In the genomic region with DNA sequence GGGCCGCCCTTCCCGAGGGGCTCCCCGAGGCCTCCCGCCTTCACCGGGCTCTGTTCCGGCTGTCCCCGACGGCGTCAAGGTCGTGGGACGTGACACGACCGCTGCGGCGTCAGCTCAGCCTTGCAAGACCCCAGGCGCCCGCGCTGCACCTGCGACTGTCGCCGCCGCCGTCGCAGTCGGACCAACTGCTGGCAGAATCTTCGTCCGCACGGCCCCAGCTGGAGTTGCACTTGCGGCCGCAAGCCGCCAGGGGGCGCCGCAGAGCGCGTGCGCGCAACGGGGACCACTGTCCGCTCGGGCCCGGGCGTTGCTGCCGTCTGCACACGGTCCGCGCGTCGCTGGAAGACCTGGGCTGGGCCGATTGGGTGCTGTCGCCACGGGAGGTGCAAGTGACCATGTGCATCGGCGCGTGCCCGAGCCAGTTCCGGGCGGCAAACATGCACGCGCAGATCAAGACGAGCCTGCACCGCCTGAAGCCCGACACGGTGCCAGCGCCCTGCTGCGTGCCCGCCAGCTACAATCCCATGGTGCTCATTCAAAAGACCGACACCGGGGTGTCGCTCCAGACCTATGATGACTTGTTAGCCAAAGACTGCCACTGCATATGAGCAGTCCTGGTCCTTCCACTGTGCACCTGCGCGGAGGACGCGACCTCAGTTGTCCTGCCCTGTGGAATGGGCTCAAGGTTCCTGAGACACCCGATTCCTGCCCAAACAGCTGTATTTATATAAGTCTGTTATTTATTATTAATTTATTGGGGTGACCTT, we compare ENCODE assay signal across 8 cellular contexts. TPM values are rescaled to one million over a fixed set of nuclear protein-coding genes. Genes with fewer than 3 reads are reported as not detected.
A peak's percentile ranks its signal among the peaks of the same experiment; 100 is the strongest.
DNase-seq lines count a peak whose midpoint lies in the region; ATAC-seq and TF ChIP-seq lines count a peak whose summit lies in the region.

No MANE protein-coding gene starts in this region.

- no peak overlapping the region for H4K91ac ChIP-seq in trophoblast cell (ENCODE audit: low read depth, low read length)

- H3K4me1 Mint-ChIP-seq in Calu3 (ENCODE audit: low read depth, unreplicated experiment), result peaks cover 28% of the 10 kb centered on the region
- peaks cover 17% of the 10 kb centered on the region for H3K4me1 Mint-ChIP-seq in type B pancreatic cell (ENCODE audit: unreplicated experiment)

- peaks cover 6% of the 10 kb centered on the region for H3K79me1 ChIP-seq in trophoblast cell (ENCODE audit: low read length)

- H3K4me3 Mint-ChIP-seq in Calu3 (ENCODE audit: low read depth, unreplicated experiment) (peak overlapping the region; percentile 76), type B pancreatic cell (peak overlapping the region; percentile 78)

- no peak overlapping the region for H3K14ac ChIP-seq in trophoblast cell (ENCODE audit: low read length)

- no peak overlapping the region for H3K9ac ChIP-seq in trophoblast cell (ENCODE audit: low read length)

- H3K4me3 ChIP-seq in RWPE2 (ENCODE audit: severe bottlenecking) (peak overlapping the region; percentile 10), cardiac muscle cell (no peak overlapping the region), trophoblast cell (ENCODE audit: low read depth, low read length) (no peak overlapping the region)

- WGBS in trophoblast cell (ENCODE audit: extremely low coverage, insufficient coverage, insufficient read length), result no CpG with 5 or more reads among the region's 74 CpGs

- peaks cover 19% of the 10 kb centered on the region for H3K36me3 ChIP-seq in RWPE2 (ENCODE audit: low read depth)
- no peaks in the 10 kb centered on the region for H3K36me3 ChIP-seq in cardiac muscle cell
- peaks cover 0 to 5% of the 10 kb centered on the region in 2 experiments for H3K36me3 ChIP-seq in trophoblast cell (ENCODE audit: control insufficient read depth in 1 of 2, insufficient read depth in 2 of 2, low read length in 2 of 2)

- H3K23ac ChIP-seq in trophoblast cell (ENCODE audit: low read length), result no peak overlapping the region

- peak; percentile 87 for TF ChIP-seq CTCF in Calu3 (IDR thresholded peaks at IDR 0.05; ENCODE audit: unreplicated experiment)
- peak; percentile 94 for TF ChIP-seq CTCF in RWPE2 (IDR thresholded peaks at IDR 0.05; ENCODE audit: poor library complexity, severe bottlenecking)
- peak; percentile 92 for TF ChIP-seq CTCF in cardiac muscle cell (IDR thresholded peaks at IDR 0.05; ENCODE audit: low read depth, low read length)
- peak; percentile 100 for TF ChIP-seq CTCF in type B pancreatic cell (conservative IDR thresholded peaks at IDR 0.05)

- H3K4ac ChIP-seq in trophoblast cell (ENCODE audit: low read depth, low read length), result no peak overlapping the region

- H3K4me2 ChIP-seq in trophoblast cell (ENCODE audit: low read length), result peak overlapping the region; percentile 47

- H4K12ac ChIP-seq in trophoblast cell (ENCODE audit: low read depth, low read length), result no peak overlapping the region

- H3K9me3 ChIP-seq in RWPE2 (ENCODE audit: severe bottlenecking) (no peaks in the 10 kb centered on the region), cardiac muscle cell (ENCODE audit: low read depth) (no peaks in the 10 kb centered on the region), trophoblast cell (ENCODE audit: insufficient read depth, low read depth, low read length) (peaks cover 2% of the 10 kb centered on the region)

- ATAC-seq in GM21360 (IDR thresholded peaks at IDR 0.05; ENCODE audit: unreplicated experiment), result peak; percentile 48
- ATAC-seq in RWPE2 (ENCODE audit: low read depth), result peak; percentile 32; the same call in 1 of the 3 replicates

- no peak overlapping the region for H3K27ac ChIP-seq in RWPE2 (ENCODE audit: poor library complexity, severe bottlenecking)
- no peak overlapping the region for H3K27ac ChIP-seq in cardiac muscle cell
- H3K27ac ChIP-seq in trophoblast cell (ENCODE audit: low read depth, low read length), result no peak overlapping the region

- H3K36me3 Mint-ChIP-seq in Calu3 (ENCODE audit: insufficient read depth, unreplicated experiment) (peaks cover 57% of the 10 kb centered on the region), type B pancreatic cell (no peaks in the 10 kb centered on the region)

- H4K8ac ChIP-seq in trophoblast cell (ENCODE audit: low read depth, low read length), result no peak overlapping the region

- H3K27me3 Mint-ChIP-seq in Calu3 (ENCODE audit: unreplicated experiment) (no peaks in the 10 kb centered on the region), type B pancreatic cell (peaks cover 15% of the 10 kb centered on the region)

- H3K27ac Mint-ChIP-seq in Calu3 (ENCODE audit: unreplicated experiment), result no peak overlapping the region
- no peak overlapping the region for H3K27ac Mint-ChIP-seq in type B pancreatic cell

- CTCF ChIA-PET in Calu3 (lab: Charles Lee), result interaction anchor here (0.7 to 0.9 kb wide), 3 partner anchors 14 to 39 kb away, joined by 3 to 8 read pairs (median 8); no protein-coding TSS in a partner anchor

- intact Hi-C loops in Calu3 (cut with micrococcal nuclease; ENCODE audit: unreplicated experiment), result no loop called here

- peaks cover 14% of the 10 kb centered on the region for H3K4me1 ChIP-seq in RWPE2 (ENCODE audit: insufficient read depth, poor library complexity, severe bottlenecking)
- no peaks in the 10 kb centered on the region for H3K4me1 ChIP-seq in cardiac muscle cell (ENCODE audit: low read depth)
- H3K4me1 ChIP-seq in trophoblast cell (ENCODE audit: control insufficient read depth in 1 of 2, insufficient read depth in 2 of 2, low read length in 2 of 2), result peaks cover 7 to 13% of the 10 kb centered on the region in 2 experiments

- H3K9me3 Mint-ChIP-seq in Calu3 (ENCODE audit: low read depth, unreplicated experiment), result no peaks in the 10 kb centered on the region
- no peaks in the 10 kb centered on the region for H3K9me3 Mint-ChIP-seq in type B pancreatic cell

- no peaks in the 10 kb centered on the region for H3K27me3 ChIP-seq in RWPE2 (ENCODE audit: insufficient read depth, poor library complexity, severe bottlenecking)
- H3K27me3 ChIP-seq in cardiac muscle cell, result peaks cover 20% of the 10 kb centered on the region
- peaks cover 3% of the 10 kb centered on the region for H3K27me3 ChIP-seq in trophoblast cell (ENCODE audit: insufficient read depth, low read length)

- H2BK12ac ChIP-seq in trophoblast cell (ENCODE audit: low read length), result no peak overlapping the region

- in situ Hi-C loops in KBM-7 (cut with MboI; ENCODE audit: low pct_unique_long_range_greater_than_20kb, low sequenced_read_pairs), result no loop called here

- no peak overlapping the region for H3K18ac ChIP-seq in trophoblast cell (ENCODE audit: low read length)

- peak overlapping the region; percentile 3 for H2AK5ac ChIP-seq in trophoblast cell (ENCODE audit: low read length)

- no TSS peak for BruUV-seq in Calu3 (replicated peaks; lab: Mats Ljungman, UMichigan)

- no peak overlapping the region for H2BK120ac ChIP-seq in trophoblast cell (ENCODE audit: insufficient read depth, low read length, poor library complexity)

- no peak overlapping the region for H2BK5ac ChIP-seq in trophoblast cell (ENCODE audit: low read depth, low read length, poor library complexity)

- DNase-seq in Calu3, result peak; percentile 61
- peak; percentile 90 for DNase-seq in KBM-7
- DNase-seq in RWPE2 (ENCODE audit: low spot score), result no peak
- peak; percentile 56 to 73 (median 62) for DNase-seq in activated naive CD4-positive, alpha-beta T cell (lab: John Stamatoyannopoulos, UW)
- peak; percentile 66 to 82 for DNase-seq in cardiac muscle cell (ENCODE audit: low read depth in 1 of 2, low spot score in 1 of 2)
- DNase-seq in trophoblast cell, result peak; percentile 75 to 88
- DNase-seq in type B pancreatic cell (ENCODE audit: extremely low spot score, unreplicated experiment), result peak; percentile 89

- peaks cover 2% of the 10 kb centered on the region for H3K79me2 ChIP-seq in trophoblast cell (ENCODE audit: control insufficient read depth, insufficient read depth, low read length, poor library complexity)

- peak overlapping the region; percentile 5 for H2AFZ ChIP-seq in trophoblast cell (ENCODE audit: insufficient read depth, low read length, poor library complexity)

RNA-seq across cellular contexts. Expression of a gene that starts 2.6 kb away (rescaled TPM):
- total RNA-seq in Calu3 (2022), result 56.6 and 80.3 TPM in 2 replicates
- 2.9 and 10.0 TPM in 2 replicates for total RNA-seq in cardiac muscle cell
- 2.4 and 8.2 TPM in 2 replicates for polyA plus RNA-seq in cardiac muscle cell
- 182 and 198 TPM in 2 replicates for polyA plus RNA-seq in trophoblast cell (2013)
- 102 and 106 TPM in 2 replicates for total RNA-seq in type B pancreatic cell (ENCODE audit: low replicate concordance)

RNA-seq across cellular contexts. Expression of a gene that starts 8.9 kb away (rescaled TPM):
- total RNA-seq in Calu3 (2022), result not detected in 2 replicates
- total RNA-seq in cardiac muscle cell, result 0.04 TPM in 1 of 2 replicates, not detected in the other
- polyA plus RNA-seq in cardiac muscle cell, result not detected in 2 replicates
- not detected in 2 replicates for polyA plus RNA-seq in trophoblast cell (2013)
- 0.19 TPM in 1 of 2 replicates, not detected in the other for total RNA-seq in type B pancreatic cell (ENCODE audit: low replicate concordance)

RNA-seq across cellular contexts. Expression of a gene that starts 30.7 kb away (rescaled TPM):
- total RNA-seq in Calu3 (2022) (38.8 and 51.5 TPM in 2 replicates), cardiac muscle cell (154 and 180 TPM in 2 replicates), type B pancreatic cell (ENCODE audit: low replicate concordance) (76.7 and 99.0 TPM in 2 replicates)
- polyA plus RNA-seq in cardiac muscle cell, result 151 and 175 TPM in 2 replicates
- 51.1 and 52.0 TPM in 2 replicates for polyA plus RNA-seq in trophoblast cell (2013)

RNA-seq across cellular contexts. Expression of a gene that starts 48.1 kb away (rescaled TPM):
- total RNA-seq in Calu3 (2022) (27.9 and 42.0 TPM in 2 replicates), cardiac muscle cell (19.6 and 19.7 TPM in 2 replicates), type B pancreatic cell (ENCODE audit: low replicate concordance) (28.8 and 46.7 TPM in 2 replicates)
- 12.9 and 14.0 TPM in 2 replicates for polyA plus RNA-seq in cardiac muscle cell
- 46.5 and 56.5 TPM in 2 replicates for polyA plus RNA-seq in trophoblast cell (2013)

RNA-seq across cellular contexts. Expression of a gene that starts 49.4 kb away (rescaled TPM):
- total RNA-seq in Calu3 (2022), result 94.9 and 114 TPM in 2 replicates
- 218 and 298 TPM in 2 replicates for total RNA-seq in cardiac muscle cell
- polyA plus RNA-seq in cardiac muscle cell, result 370 and 442 TPM in 2 replicates
- polyA plus RNA-seq in trophoblast cell (2013), result 476 and 488 TPM in 2 replicates
- total RNA-seq in type B pancreatic cell (ENCODE audit: low replicate concordance), result 278 and 303 TPM in 2 replicates
